ENCODE assay signal across 12 cellular contexts in the genomic region with DNA sequence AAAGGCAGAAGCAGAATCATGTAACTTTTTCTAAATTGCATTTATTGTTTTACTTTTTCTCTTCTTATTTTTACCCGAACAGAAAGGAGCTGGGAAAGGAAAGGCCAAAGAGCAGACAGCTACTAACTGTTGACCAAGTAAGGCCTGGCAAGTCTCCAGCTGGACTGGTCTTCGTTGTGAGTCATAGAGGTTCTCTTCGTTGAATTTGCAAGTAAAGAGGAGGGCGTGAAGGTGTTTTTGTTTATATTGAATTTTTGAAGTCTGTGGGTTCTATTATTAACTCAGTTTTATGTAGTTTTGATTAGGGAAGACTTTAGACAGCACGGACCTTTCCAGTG.
DNase-seq lines count a peak whose midpoint lies in the region; ATAC-seq and TF ChIP-seq lines count a peak whose summit lies in the region.
"Had no signal": no experiment of that assay in that cellular context is flagged by ENCODE, and none has a peak within 500 bp of the region (broad histone marks: within the 10 kb centered on the region; RNA-seq: fewer than 3 reads in every experiment).

No MANE protein-coding gene starts in this region.

- TF ChIP-seq POLR2A in thyroid gland (IDR thresholded peaks at IDR 0.05), result no peak

- no peak for ATAC-seq in right cardiac atrium
- no peak for ATAC-seq in SK-N-SH treated with all-trans-retinoic acid at 6 μM for 48 hours
- ATAC-seq: WTC11 had no signal

- TF ChIP-seq CTCF in thyroid gland (IDR thresholded peaks at IDR 0.05), result no peak

- H3K4me1 ChIP-seq in right cardiac atrium (ENCODE audit: control insufficient read depth, insufficient read depth, low read length) (no peaks in the 10 kb centered on the region), thyroid gland (no peaks in the 10 kb centered on the region)
- H3K4me1 ChIP-seq: upper lobe of left lung had no signal

- H3K27ac ChIP-seq in right cardiac atrium (ENCODE audit: low read length) (no peak overlapping the region), thyroid gland (no peak overlapping the region)
- H3K27ac ChIP-seq: upper lobe of left lung had no signal

- H3K36me3 ChIP-seq in thyroid gland, result no peaks in the 10 kb centered on the region
- H3K36me3 ChIP-seq: upper lobe of left lung had no signal

- WGBS in right cardiac atrium, result 54% methylated on average over 5 of the region's 5 CpGs
- 66% methylated on average over 5 of the region's 5 CpGs for WGBS in thyroid gland, 2 donors

- H3K27me3 ChIP-seq in right cardiac atrium (ENCODE audit: control insufficient read depth, insufficient read depth) (no peaks in the 10 kb centered on the region), thyroid gland (no peaks in the 10 kb centered on the region)
- H3K27me3 ChIP-seq: upper lobe of left lung had no signal

- intact Hi-C loops in right cardiac atrium (cut with DNase I) (no loop called here), thyroid gland (cut with DNase I) (no loop called here)

- H3K4me3 ChIP-seq in right cardiac atrium (ENCODE audit: low read length) (no peak overlapping the region), thyroid gland (replicated peaks in 1 of 3) (no peak overlapping the region)
- H3K4me3 ChIP-seq: upper lobe of left lung had no signal

- peak; percentile 32 for DNase-seq in HPDE6-E6E7 (ENCODE audit: extremely low spot score)
- peak; percentile 43 for DNase-seq in T1000 (lab: John Stamatoyannopoulos, UW)
- DNase-seq in right cardiac atrium, result peak; percentile 53 to 77 (median 60)
- DNase-seq in thyroid gland, result peak; percentile 7 to 25
- no peak for DNase-seq in stimulated activated CD4-positive, alpha-beta T cell treated with anti-CD3 and anti-CD28 coated beads, Interleukin-2, amount 100 ng/mL, for 24 hours
- DNase-seq in kidney tubule cell (ENCODE audit: low spot score), result no peak
- DNase-seq: activated gamma-delta T cell treated with Interleukin-2 at 50 U/mL for 16 hours; effector memory CD4-positive, alpha-beta T cell; NK-92 treated with Interleukin-12 subunit alpha and Interleukin-12 subunit beta, amount 100 ng/mL, for 24 hours had no signal

- H3K9me3 ChIP-seq in right cardiac atrium (ENCODE audit: control insufficient read depth, low read length) (no peaks in the 10 kb centered on the region), thyroid gland (no peaks in the 10 kb centered on the region)

TF ChIP-seq in SK-N-SH treated with all-trans-retinoic acid at 6 μM for 48 hours, 23 proteins besides CTCF, POLR2A, EP300 and RAD21:
- TF ChIP-seq ESRRG (CRISPR knock-in tag; IDR thresholded peaks at IDR 0.05) (no peak), ISL1 (CRISPR knock-in tag; IDR thresholded peaks at IDR 0.05) (no peak), PPARA (CRISPR knock-in tag; IDR thresholded peaks at IDR 0.05; ENCODE audit: borderline replicate concordance) (no peak), ZNF70 (CRISPR knock-in tag; IDR thresholded peaks at IDR 0.05) (no peak), OSR1 (CRISPR knock-in tag; IDR thresholded peaks at IDR 0.05) (no peak), TCF4 (CRISPR knock-in tag; IDR thresholded peaks at IDR 0.05; ENCODE audit: borderline replicate concordance) (no peak), GLIS3 (CRISPR knock-in tag; IDR thresholded peaks at IDR 0.05) (no peak), ZC3H10 (CRISPR knock-in tag; IDR thresholded peaks at IDR 0.05) (no peak), TOX (CRISPR knock-in tag; IDR thresholded peaks at IDR 0.05; ENCODE audit: borderline replicate concordance) (no peak), ZNF8 (CRISPR knock-in tag; IDR thresholded peaks at IDR 0.05) (no peak)
- TF ChIP-seq, protein P1, sequence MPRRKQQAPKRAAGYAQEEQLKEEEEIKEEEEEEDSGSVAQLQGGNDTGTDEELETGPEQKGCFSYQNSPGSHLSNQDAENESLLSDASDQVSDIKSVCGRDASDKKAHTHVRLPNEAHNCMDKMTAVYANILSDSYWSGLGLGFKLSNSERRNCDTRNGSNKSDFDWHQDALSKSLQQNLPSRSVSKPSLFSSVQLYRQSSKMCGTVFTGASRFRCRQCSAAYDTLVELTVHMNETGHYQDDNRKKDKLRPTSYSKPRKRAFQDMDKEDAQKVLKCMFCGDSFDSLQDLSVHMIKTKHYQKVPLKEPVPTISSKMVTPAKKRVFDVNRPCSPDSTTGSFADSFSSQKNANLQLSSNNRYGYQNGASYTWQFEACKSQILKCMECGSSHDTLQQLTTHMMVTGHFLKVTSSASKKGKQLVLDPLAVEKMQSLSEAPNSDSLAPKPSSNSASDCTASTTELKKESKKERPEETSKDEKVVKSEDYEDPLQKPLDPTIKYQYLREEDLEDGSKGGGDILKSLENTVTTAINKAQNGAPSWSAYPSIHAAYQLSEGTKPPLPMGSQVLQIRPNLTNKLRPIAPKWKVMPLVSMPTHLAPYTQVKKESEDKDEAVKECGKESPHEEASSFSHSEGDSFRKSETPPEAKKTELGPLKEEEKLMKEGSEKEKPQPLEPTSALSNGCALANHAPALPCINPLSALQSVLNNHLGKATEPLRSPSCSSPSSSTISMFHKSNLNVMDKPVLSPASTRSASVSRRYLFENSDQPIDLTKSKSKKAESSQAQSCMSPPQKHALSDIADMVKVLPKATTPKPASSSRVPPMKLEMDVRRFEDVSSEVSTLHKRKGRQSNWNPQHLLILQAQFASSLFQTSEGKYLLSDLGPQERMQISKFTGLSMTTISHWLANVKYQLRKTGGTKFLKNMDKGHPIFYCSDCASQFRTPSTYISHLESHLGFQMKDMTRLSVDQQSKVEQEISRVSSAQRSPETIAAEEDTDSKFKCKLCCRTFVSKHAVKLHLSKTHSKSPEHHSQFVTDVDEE (CRISPR knock-in tag; IDR thresholded peaks at IDR 0.05), result no peak
- TF ChIP-seq, protein P2, sequence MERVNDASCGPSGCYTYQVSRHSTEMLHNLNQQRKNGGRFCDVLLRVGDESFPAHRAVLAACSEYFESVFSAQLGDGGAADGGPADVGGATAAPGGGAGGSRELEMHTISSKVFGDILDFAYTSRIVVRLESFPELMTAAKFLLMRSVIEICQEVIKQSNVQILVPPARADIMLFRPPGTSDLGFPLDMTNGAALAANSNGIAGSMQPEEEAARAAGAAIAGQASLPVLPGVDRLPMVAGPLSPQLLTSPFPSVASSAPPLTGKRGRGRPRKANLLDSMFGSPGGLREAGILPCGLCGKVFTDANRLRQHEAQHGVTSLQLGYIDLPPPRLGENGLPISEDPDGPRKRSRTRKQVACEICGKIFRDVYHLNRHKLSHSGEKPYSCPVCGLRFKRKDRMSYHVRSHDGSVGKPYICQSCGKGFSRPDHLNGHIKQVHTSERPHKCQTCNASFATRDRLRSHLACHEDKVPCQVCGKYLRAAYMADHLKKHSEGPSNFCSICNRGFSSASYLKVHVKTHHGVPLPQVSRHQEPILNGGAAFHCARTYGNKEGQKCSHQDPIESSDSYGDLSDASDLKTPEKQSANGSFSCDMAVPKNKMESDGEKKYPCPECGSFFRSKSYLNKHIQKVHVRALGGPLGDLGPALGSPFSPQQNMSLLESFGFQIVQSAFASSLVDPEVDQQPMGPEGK (CRISPR knock-in tag; IDR thresholded peaks at IDR 0.05; ENCODE audit: borderline replicate concordance), result no peak
- TF ChIP-seq, protein P3, sequence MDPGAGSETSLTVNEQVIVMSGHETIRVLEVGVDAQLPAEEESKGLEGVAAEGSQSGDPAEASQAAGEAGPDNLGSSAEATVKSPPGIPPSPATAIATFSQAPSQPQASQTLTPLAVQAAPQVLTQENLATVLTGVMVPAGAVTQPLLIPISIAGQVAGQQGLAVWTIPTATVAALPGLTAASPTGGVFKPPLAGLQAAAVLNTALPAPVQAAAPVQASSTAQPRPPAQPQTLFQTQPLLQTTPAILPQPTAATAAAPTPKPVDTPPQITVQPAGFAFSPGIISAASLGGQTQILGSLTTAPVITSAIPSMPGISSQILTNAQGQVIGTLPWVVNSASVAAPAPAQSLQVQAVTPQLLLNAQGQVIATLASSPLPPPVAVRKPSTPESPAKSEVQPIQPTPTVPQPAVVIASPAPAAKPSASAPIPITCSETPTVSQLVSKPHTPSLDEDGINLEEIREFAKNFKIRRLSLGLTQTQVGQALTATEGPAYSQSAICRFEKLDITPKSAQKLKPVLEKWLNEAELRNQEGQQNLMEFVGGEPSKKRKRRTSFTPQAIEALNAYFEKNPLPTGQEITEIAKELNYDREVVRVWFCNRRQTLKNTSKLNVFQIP (CRISPR knock-in tag; IDR thresholded peaks at IDR 0.05; ENCODE audit: borderline replicate concordance, low read depth), result no peak
- TF ChIP-seq, protein P4, sequence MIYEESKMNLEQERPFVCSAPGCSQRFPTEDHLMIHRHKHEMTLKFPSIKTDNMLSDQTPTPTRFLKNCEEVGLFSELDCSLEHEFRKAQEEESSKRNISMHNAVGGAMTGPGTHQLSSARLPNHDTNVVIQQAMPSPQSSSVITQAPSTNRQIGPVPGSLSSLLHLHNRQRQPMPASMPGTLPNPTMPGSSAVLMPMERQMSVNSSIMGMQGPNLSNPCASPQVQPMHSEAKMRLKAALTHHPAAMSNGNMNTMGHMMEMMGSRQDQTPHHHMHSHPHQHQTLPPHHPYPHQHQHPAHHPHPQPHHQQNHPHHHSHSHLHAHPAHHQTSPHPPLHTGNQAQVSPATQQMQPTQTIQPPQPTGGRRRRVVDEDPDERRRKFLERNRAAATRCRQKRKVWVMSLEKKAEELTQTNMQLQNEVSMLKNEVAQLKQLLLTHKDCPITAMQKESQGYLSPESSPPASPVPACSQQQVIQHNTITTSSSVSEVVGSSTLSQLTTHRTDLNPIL (CRISPR knock-in tag; IDR thresholded peaks at IDR 0.05; ENCODE audit: low read depth), result no peak

Comparison
In these comparisons a context has a peak if more than half of its experiments do, and no peak if none do; other contexts are left out.
1. DNase-seq: peak in HPDE6-E6E7 (single experiment), T1000 (single experiment), right cardiac atrium (3 of 3) and thyroid gland (2 of 2); none in stimulated activated CD4-positive, alpha-beta T cell treated with anti-CD3 and anti-CD28 coated beads, Interleukin-2, amount 100 ng/mL, for 24 hours (0 of 2) and kidney tubule cell (single experiment).